25 cellular contexts compared by ENCODE assay signal in the genomic region with DNA sequence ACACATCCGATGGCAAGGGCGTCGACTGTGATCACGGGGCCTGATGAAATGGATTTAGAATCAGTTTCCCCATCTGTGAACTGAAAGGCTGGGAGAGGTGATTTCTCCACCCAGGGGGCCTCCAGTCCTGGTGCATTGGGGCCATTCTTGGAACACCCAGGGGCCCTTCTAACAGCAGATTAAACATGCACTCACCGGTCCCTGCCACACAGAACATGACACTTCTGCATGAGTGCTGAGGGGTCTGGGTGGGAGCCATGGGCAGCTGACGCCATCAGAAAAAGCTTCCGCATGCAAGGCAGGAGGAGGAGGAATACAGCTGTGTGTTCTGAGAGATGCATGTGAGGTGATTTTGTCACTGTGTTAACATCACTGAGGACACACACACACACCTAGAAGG.
"Had no signal": no experiment of that assay in that cellular context is flagged by ENCODE, and none has a peak within 500 bp of the region (broad histone marks: within the 10 kb centered on the region; RNA-seq: fewer than 3 reads in every experiment).

No MANE protein-coding gene starts in this region.

- H3K36me3 Mint-ChIP-seq: naive thymus-derived CD8-positive, alpha-beta T cell; stimulated activated memory B cell treated with anti-CD40 and anti-IgM and Interleukin-4, amounts not matched to agents 10 μg/mL and 1 μg/mL and 100 μg/mL, for 72 hours; type B pancreatic cell had no signal

- H3K9me3 Mint-ChIP-seq: naive thymus-derived CD8-positive, alpha-beta T cell; neural crest cell; stimulated activated memory B cell treated with anti-CD40 and anti-IgM and Interleukin-4, amounts not matched to agents 10 μg/mL and 1 μg/mL and 100 μg/mL, for 72 hours; type B pancreatic cell had no signal

- DNase-seq: cortex of kidney; effector memory CD4-positive, alpha-beta T cell; hippocampal formation; mammary epithelial cell; mucosa of descending colon; occipital lobe; pancreas; psoas muscle; retina; stimulated activated CD4-positive, alpha-beta T cell treated with anti-CD3 and anti-CD28 coated beads, Interleukin-15, amount 100 ng/mL, for 24 hours; stimulated activated CD4-positive, alpha-beta T cell treated with anti-CD3 and anti-CD28 coated beads, Interleukin-1b, Interleukin-23, amount 100 ng/mL, for 48 hours; stimulated activated CD4-positive, alpha-beta T cell treated with anti-CD3 and anti-CD28 coated beads, Interleukin-4, amount 100 ng/mL, for 24 hours; stomach had no signal

- H3K4me3 ChIP-seq: heart left ventricle, mucosa of descending colon, psoas muscle, right lobe of liver, spleen, stomach had no signal

- H3K27ac Mint-ChIP-seq: naive thymus-derived CD8-positive, alpha-beta T cell; stimulated activated memory B cell treated with anti-CD40 and anti-IgM and Interleukin-4, amounts not matched to agents 10 μg/mL and 1 μg/mL and 100 μg/mL, for 72 hours; type B pancreatic cell had no signal

- H3K36me3 ChIP-seq: heart left ventricle, pancreas, right lobe of liver, spleen, stomach had no signal

- H3K4me3 Mint-ChIP-seq: naive thymus-derived CD8-positive, alpha-beta T cell; neural crest cell; stimulated activated memory B cell treated with anti-CD40 and anti-IgM and Interleukin-4, amounts not matched to agents 10 μg/mL and 1 μg/mL and 100 μg/mL, for 72 hours; type B pancreatic cell had no signal

- H3K27ac ChIP-seq: heart left ventricle, pancreas, psoas muscle, right lobe of liver, spleen, stomach had no signal

- FAIRE-seq: endometrium, frontal cortex, islet of Langerhans, pancreas had no signal

- H3K27me3 ChIP-seq: pancreas, right lobe of liver had no signal

- H3K9me3 ChIP-seq: heart left ventricle, mucosa of descending colon, pancreas, psoas muscle, right lobe of liver, spleen, stomach had no signal

- ATAC-seq: esophagus mucosa; heart left ventricle; left lobe of liver; mucosa of descending colon; naive thymus-derived CD8-positive, alpha-beta T cell; pancreas; psoas muscle; right lobe of liver; stimulated activated memory B cell treated with anti-CD40 and anti-IgM and Interleukin-4, amounts not matched to agents 10 μg/mL and 1 μg/mL and 100 μg/mL, for 72 hours had no signal

- H3K4me1 Mint-ChIP-seq: stimulated activated memory B cell treated with anti-CD40 and anti-IgM and Interleukin-4, amounts not matched to agents 10 μg/mL and 1 μg/mL and 100 μg/mL, for 72 hours had no signal
